ENCODE assay signal across 10 cellular contexts in the genomic region with DNA sequence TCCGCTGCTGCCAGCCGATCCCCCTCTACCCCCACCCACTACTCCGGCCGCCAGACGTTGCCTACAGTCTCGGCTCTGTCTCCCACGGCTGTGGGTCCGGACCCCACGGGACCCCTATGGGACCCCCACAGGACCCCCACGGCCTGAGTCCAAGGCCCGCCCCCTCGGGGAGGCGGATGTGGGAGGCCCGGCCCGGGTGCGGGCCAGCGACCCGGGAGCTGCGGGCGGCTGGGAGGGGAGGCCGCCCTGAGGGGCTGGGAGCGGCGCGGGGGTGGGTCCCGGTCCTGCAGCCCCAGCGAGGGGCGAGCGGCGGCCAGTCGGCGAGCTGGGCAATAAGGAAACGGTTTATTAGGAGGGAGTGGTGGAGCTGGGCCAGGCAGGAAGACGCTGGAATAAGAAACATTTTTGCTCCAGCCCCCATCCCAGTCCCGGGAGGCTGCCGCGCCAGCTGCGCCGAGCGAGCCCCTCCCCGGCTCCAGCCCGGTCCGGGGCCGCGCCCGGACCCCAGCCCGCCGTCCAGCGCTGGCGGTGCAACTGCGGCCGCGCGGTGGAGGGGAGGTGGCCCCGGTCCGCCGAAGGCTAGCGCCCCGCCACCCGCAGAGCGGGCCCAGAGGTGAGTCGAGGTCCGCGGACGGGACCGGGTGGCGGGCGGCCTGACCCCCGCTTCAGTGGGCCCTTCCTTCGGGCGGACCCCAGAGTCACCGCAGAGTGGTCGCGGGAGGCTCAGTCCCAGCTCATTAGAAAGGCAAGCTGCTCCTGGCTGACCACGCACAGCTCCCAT. TPM values are rescaled to one million over a fixed set of nuclear protein-coding genes. Genes with fewer than 3 reads are reported as not detected.
DNase-seq lines count a peak whose midpoint lies in the region; ATAC-seq, FAIRE-seq and TF ChIP-seq lines count a peak whose summit lies in the region.
"Had no signal": no experiment of that assay in that cellular context is flagged by ENCODE, and none has a peak within 500 bp of the region (broad histone marks: within the 10 kb centered on the region; RNA-seq: fewer than 3 reads in every experiment).

TSS of gene ACVRL1 (plus strand) at position 422 of the 781 bp plus-strand sequence. CDS start 4,971 bp downstream, outside the sequence.

- no peak for TF ChIP-seq EP300 in HepG2 (IDR thresholded peaks at IDR 0.05; ENCODE audit: low read depth in 2 of 2, low read length in 2 of 2)
- TF ChIP-seq EP300 in HepG2 (CRISPR knock-in tag; IDR thresholded peaks at IDR 0.05; ENCODE audit: borderline replicate concordance) = no peak

- H3K4me1 Mint-ChIP-seq in neural crest cell (peaks cover 35% of the 10 kb centered on the region), T-cell (peaks cover 2 to 7% (median 4%) of the 10 kb centered on the region in 3 donors)

- POLR2A ChIA-PET in HepG2 (lab: Yijun Ruan, JAX) (no interaction called here), T-cell (lab: Charles Lee) (no interaction called here)

- peak within 1 kb of the TSS; percentile 43 for H3K27ac Mint-ChIP-seq in neural crest cell (ENCODE audit: unreplicated experiment)
- no peak within 1 kb of the TSS for H3K27ac Mint-ChIP-seq in T-cell

- H3K4me3 ChIP-seq in right lobe of liver = peak within 1 kb of the TSS; percentile 36 to 48 (median 38)
- H3K4me3 ChIP-seq in HepG2 (replicated peaks in 1 of 3; ENCODE audit: insufficient read depth in 1 of 3, low read depth in 2 of 3, low read length in 3 of 3) = no peak within 1 kb of the TSS
- peak within 1 kb of the TSS; percentile 13 for H3K4me3 ChIP-seq in cardiac muscle cell

- no peaks in the 10 kb centered on the region for H3K9me3 Mint-ChIP-seq in neural crest cell
- H3K9me3 Mint-ChIP-seq in T-cell = no peaks in the 10 kb centered on the region
- H3K9me3 Mint-ChIP-seq: immature natural killer cell had no signal

- no peaks in the 10 kb centered on the region for H3K36me3 Mint-ChIP-seq in neural crest cell (ENCODE audit: low read depth)
- no peaks in the 10 kb centered on the region for H3K36me3 Mint-ChIP-seq in T-cell
- H3K36me3 Mint-ChIP-seq: immature natural killer cell had no signal

- FAIRE-seq in HepG2 (lab: Jason Lieb, UNC) = no peak

- no peak within 1 kb of the TSS for H3K9ac ChIP-seq in HepG2 (ENCODE audit: insufficient read depth, low read depth, low read length)

- no peaks in the 10 kb centered on the region for H3K9me3 ChIP-seq in right lobe of liver
- H3K9me3 ChIP-seq in HepG2 (ENCODE audit: low read length) = no peaks in the 10 kb centered on the region
- no peaks in the 10 kb centered on the region for H3K9me3 ChIP-seq in cardiac muscle cell (ENCODE audit: low read depth)

- no peak within 1 kb of the TSS for H2AFZ ChIP-seq in HepG2 (ENCODE audit: low read length)

- H3K27me3 Mint-ChIP-seq in neural crest cell (ENCODE audit: low read depth) (no peaks in the 10 kb centered on the region), T-cell (peaks cover 24 to 27% of the 10 kb centered on the region in 2 donors)

- H3K79me2 ChIP-seq in HepG2 (ENCODE audit: insufficient read depth, low read length) = no peaks in the 10 kb centered on the region

- CTCF ChIA-PET in HepG2 (lab: Yijun Ruan, JAX; ENCODE audit: low intra/inter-chr PET ratio, low total read pairs) = no interaction called here
- CTCF ChIA-PET in T-cell (lab: Charles Lee) = no interaction called here

- DNase-seq in right lobe of liver = no peak
- no peak for DNase-seq in HepG2 (ENCODE audit: low spot score)
- DNase-seq in cardiac muscle cell (ENCODE audit: low read depth in 1 of 2, low spot score in 1 of 2) = peak in 1 of 2 donors; percentile 43
- DNase-seq in neural crest cell (ENCODE audit: low read depth, low spot score) = no peak
- DNase-seq in COLO829 (ENCODE audit: low spot score) = no peak
- no peak for DNase-seq in RKO (ENCODE audit: low spot score)
- no peak for DNase-seq in T-cell
- no peak for DNase-seq in kidney tubule cell (ENCODE audit: low spot score)
- DNase-seq: immature natural killer cell, NCI-H524 treated with DMSO at 0.1 percent for 48 hours had no signal

- H3K4me1 ChIP-seq in right lobe of liver (peaks cover 0 to 6% (median 0%) of the 10 kb centered on the region in 4 donors), HepG2 (ENCODE audit: insufficient read depth, low read length) (0 out of 2 replicates have a peak, but pooled peaks cover 2% of the 10 kb centered on the region), cardiac muscle cell (ENCODE audit: low read depth) (peaks cover 10% of the 10 kb centered on the region)

- H3K27me3 ChIP-seq in right lobe of liver (no peaks in the 10 kb centered on the region), HepG2 (ENCODE audit: control insufficient read depth in 1 of 2, insufficient read depth in 2 of 2, low read length in 2 of 2) (peaks cover 3 to 46% of the 10 kb centered on the region in 2 experiments; a peak in 4 of 5 replicates), cardiac muscle cell (peaks cover 26% of the 10 kb centered on the region)

- intact Hi-C loops in right lobe of liver (cut with DNase I) (no loop called here), HepG2 (cut with micrococcal nuclease; ENCODE audit: unreplicated experiment) (no loop called here)

- in situ Hi-C loops in HepG2 (cut with HindIII; ENCODE audit: extremely low pct_ligation_motif_present, low pct_unique_long_range_greater_than_20kb) = no loop called here

- no peak for TF ChIP-seq RAD21 in HepG2 (CRISPR knock-in tag; IDR thresholded peaks at IDR 0.05)

- no peak within 1 kb of the TSS for H3K4me2 ChIP-seq in HepG2 (ENCODE audit: low read depth, low read length)

- H4K20me1 ChIP-seq in HepG2 (ENCODE audit: insufficient read depth, low read length) = no peaks in the 10 kb centered on the region

- H3K27ac ChIP-seq in right lobe of liver = peak within 1 kb of the TSS in 2 of 3 donors; percentile 47 to 67
- no peak within 1 kb of the TSS for H3K27ac ChIP-seq in HepG2 (ENCODE audit: extremely low read length, insufficient read depth, low read length)
- H3K27ac ChIP-seq in cardiac muscle cell = no peak within 1 kb of the TSS

- TF ChIP-seq CTCF in right lobe of liver (IDR thresholded peaks at IDR 0.05) (no peak), HepG2 (CRISPR knock-in tag; IDR thresholded peaks at IDR 0.05) (no peak), cardiac muscle cell (IDR thresholded peaks at IDR 0.05; ENCODE audit: low read depth, low read length) (no peak), neural crest cell (conservative IDR thresholded peaks at IDR 0.05) (no peak)

- TF ChIP-seq POLR2A in right lobe of liver (IDR thresholded peaks at IDR 0.05) (no peak), HepG2 (IDR thresholded peaks at IDR 0.05; ENCODE audit: insufficient read depth in 1 of 2, low read depth in 2 of 2, low read length in 2 of 2) (no peak)

- no TSS peak for BruUV-seq in HepG2 (replicated peaks; lab: Mats Ljungman, UMichigan)

- H3K4me3 Mint-ChIP-seq in neural crest cell = no peak within 1 kb of the TSS
- peak within 1 kb of the TSS in 1 of 3 donors; percentile 47 for H3K4me3 Mint-ChIP-seq in T-cell

- ATAC-seq in right lobe of liver (peak in 3 of 4 donors; percentile 3 to 7 (median 4)), HepG2 (no peak), T-cell (replicated peaks in 1 of 4) (no peak)

- WGBS in right lobe of liver (ENCODE audit: insufficient coverage, low coverage, low lambda C conversion rate, missing lambda C conversion rate) = 5% methylated on average over 8 of the region's 74 CpGs
- WGBS in HepG2 (ENCODE audit: low lambda C conversion rate) = 62% methylated on average over 31 of the region's 74 CpGs

- H3K36me3 ChIP-seq in right lobe of liver (no peaks in the 10 kb centered on the region), HepG2 (replicated peaks in 1 of 2; ENCODE audit: control insufficient read depth in 1 of 2, insufficient read depth in 2 of 2, low read length in 2 of 2) (no peaks in the 10 kb centered on the region), cardiac muscle cell (no peaks in the 10 kb centered on the region)

TF ChIP-seq in HepG2, 621 proteins besides CTCF, POLR2A, EP300 and RAD21:
- TF ChIP-seq ZNF577 (CRISPR knock-in tag; IDR thresholded peaks at IDR 0.05; ENCODE audit: borderline replicate concordance, low read depth) (no peak), ZNF224 (CRISPR knock-in tag; IDR thresholded peaks at IDR 0.05) (no peak), LBX2 (CRISPR knock-in tag; IDR thresholded peaks at IDR 0.05; ENCODE audit: borderline replicate concordance) (no peak), ZNF761 (CRISPR knock-in tag; conservative IDR thresholded peaks at IDR 0.05) (no peak), ZNF20 (CRISPR knock-in tag; IDR thresholded peaks at IDR 0.05) (no peak)
TF ChIP-seq in HepG2: peak in this region for 0.

RNA-seq across cellular contexts. Expression of gene ACVRL1, which starts in this region (rescaled TPM):
- 10 to 100 TPM in 1 of 6 experiments, 1 to 10 TPM in 5; 2.9 to 10.7 (median 6.2) TPM for total RNA-seq in right lobe of liver
- not detected in 2 replicates for total RNA-seq in HepG2 (2016; rRNA removed; fragmentation: Illumina TruSeq; extraction: Trizol)
- not detected in 2 replicates for total RNA-seq in HepG2 (2016; cell fraction: cytosol; rRNA removed; fragmentation: Illumina TruSeq; extraction: Trizol; ENCODE audit: low read depth)
- total RNA-seq in HepG2 (2016; cell fraction: insoluble cytoplasmic fraction; rRNA removed; fragmentation: Illumina TruSeq; extraction: Trizol) = not detected in 2 replicates
- total RNA-seq in HepG2 (2016; cell fraction: membrane; rRNA removed; fragmentation: Illumina TruSeq; extraction: Trizol) = not detected in 2 replicates
- total RNA-seq in HepG2 (2016; cell fraction: nucleus; rRNA removed; fragmentation: Illumina TruSeq; extraction: Trizol) = not detected in 2 replicates
- not detected in 2 replicates for polyA plus RNA-seq in HepG2 (2011; rRNA removed)
- polyA plus RNA-seq in HepG2 (2011; cell fraction: cytosol; rRNA removed) = not detected in 2 replicates
- not detected in 2 replicates for polyA plus RNA-seq in HepG2 (2011; cell fraction: nucleus; rRNA removed)
- polyA plus RNA-seq in HepG2 (2012) = not detected in 2 replicates
- polyA plus RNA-seq in HepG2 (2016; cell fraction: cytosol; fragmentation: Illumina TruSeq; extraction: Trizol; ENCODE audit: low read depth) = not detected in 2 replicates
- not detected in 2 replicates for polyA plus RNA-seq in HepG2 (2016; cell fraction: insoluble cytoplasmic fraction; fragmentation: Illumina TruSeq; extraction: Trizol; ENCODE audit: low read depth)
- polyA plus RNA-seq in HepG2 (2016; cell fraction: membrane; fragmentation: Illumina TruSeq; extraction: Trizol; ENCODE audit: low read depth) = not detected in 2 replicates
- polyA plus RNA-seq in HepG2 (2016; cell fraction: nucleus; fragmentation: Illumina TruSeq; extraction: Trizol; ENCODE audit: insufficient read depth, low read depth) = not detected in 2 replicates
- polyA minus RNA-seq in HepG2 (2011; rRNA and poly(A)+ RNA removed; ENCODE audit: low replicate concordance) = 0.05 TPM in 1 of 2 replicates, not detected in the other
- not detected in 2 replicates for polyA minus RNA-seq in HepG2 (2011; cell fraction: cytosol; rRNA and poly(A)+ RNA removed)
- polyA minus RNA-seq in HepG2 (2011; cell fraction: nucleus; rRNA and poly(A)+ RNA removed) = not detected in 2 replicates
- total RNA-seq in cardiac muscle cell = 0.81 and 5.5 TPM in 2 replicates
- 2.5 TPM in 1 of 2 replicates, not detected in the other for polyA plus RNA-seq in cardiac muscle cell
- 0.14 and 0.49 TPM in 2 replicates for total RNA-seq in neural crest cell
- total RNA-seq in T-cell = under 1 TPM in 3 of 5 donors, not detected in 2; 0.16 to 0.58 (median 0.23) TPM

Comparison
In these comparisons a context has a peak if more than half of its experiments do, and no peak if none do; other contexts are left out.
1. ATAC-seq: peak in right lobe of liver (3 of 4); none in HepG2 (single experiment) and T-cell (0 of 4).
2. H3K27ac ChIP-seq: peak in right lobe of liver (2 of 3); none in HepG2 (single experiment) and cardiac muscle cell (single experiment).
3. H3K4me3 ChIP-seq: peak in right lobe of liver (3 of 3) and cardiac muscle cell (single experiment); none in HepG2 (0 of 3).